In the genomic region with DNA sequence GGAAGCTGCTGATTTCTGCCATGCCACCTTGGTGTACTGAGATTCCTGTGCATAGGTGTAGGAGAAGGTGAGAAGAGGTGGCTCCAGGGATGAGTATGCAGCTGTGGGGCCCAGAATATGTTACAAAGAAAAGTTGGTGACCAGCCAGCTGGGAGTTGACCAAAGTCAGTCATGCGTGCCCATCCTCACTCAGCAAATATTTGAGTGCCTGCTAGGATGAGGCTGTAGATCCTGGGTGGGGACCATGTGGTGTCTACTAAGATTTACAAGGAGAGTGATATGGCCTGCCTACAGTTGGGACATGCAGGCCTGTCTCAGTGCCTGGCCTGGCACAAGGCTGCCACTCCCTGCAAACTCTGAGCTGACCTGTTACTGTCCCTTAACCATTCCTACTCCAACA, we compare ENCODE assay signal across 12 cellular contexts. TPM values are rescaled to one million over a fixed set of nuclear protein-coding genes. Genes with fewer than 3 reads are reported as not detected.
DNase-seq lines count a peak whose midpoint lies in the region; ATAC-seq and TF ChIP-seq lines count a peak whose summit lies in the region.
"Had no signal": no experiment of that assay in that cellular context is flagged by ENCODE, and none has a peak within 500 bp of the region (broad histone marks: within the 10 kb centered on the region; RNA-seq: fewer than 3 reads in every experiment).

No MANE protein-coding gene starts in this region.

- POLR2A ChIA-PET in WTC11 (lab: Charles Lee), result no interaction called here

- no peak for TF ChIP-seq POLR2A in right lobe of liver (IDR thresholded peaks at IDR 0.05)

- DNase-seq in AG10803 (ENCODE audit: low read depth) (peak; percentile 76), HuH-7 (ENCODE audit: low spot score) (peak; percentile 83), amniotic stem cell (lab: John Stamatoyannopoulos, UW) (peak; percentile 57), right lobe of liver (peak in 2 of 3 donors; percentile 60 to 72), caudate nucleus (lab: John Stamatoyannopoulos, UW) (no peak), KG1 (lab: John Stamatoyannopoulos, UW) (no peak), WTC11 (ENCODE audit: low spot score) (no peak)
- DNase-seq: activated B cell treated with CpG ODN at 0.5 μM for 24 hours; glutamatergic neuron; NCI-H1694 treated with DMSO at 0.1 percent for 48 hours; stimulated activated naive B cell treated with anti-CD40 and anti-IgM and Interleukin-4, amounts not matched to agents 10 μg/mL and 1 μg/mL and 100 μg/mL, for 72 hours had no signal

- ATAC-seq in right lobe of liver, result peak; percentile 89 to 94 (median 92)
- no peak for ATAC-seq in GM18870 (IDR thresholded peaks at IDR 0.05; ENCODE audit: unreplicated experiment)
- no peak for ATAC-seq in WTC11
- ATAC-seq: stimulated activated naive B cell treated with anti-CD40 and anti-IgM and Interleukin-4, amounts not matched to agents 10 μg/mL and 1 μg/mL and 100 μg/mL, for 72 hours had no signal

- H3K4me1 ChIP-seq in right lobe of liver, result peaks cover 0 to 18% (median 5%) of the 10 kb centered on the region in 4 donors

- no peaks in the 10 kb centered on the region for H3K4me1 Mint-ChIP-seq in WTC11

- no peak overlapping the region for H3K4me3 ChIP-seq in AG10803 (ENCODE audit: low read length)
- H3K4me3 ChIP-seq in right lobe of liver, result no peak overlapping the region

- no peaks in the 10 kb centered on the region for H3K27me3 Mint-ChIP-seq in WTC11 (ENCODE audit: low read depth)
- H3K27me3 Mint-ChIP-seq: activated B cell treated with CpG ODN at 0.5 μM for 24 hours; stimulated activated naive B cell treated with anti-CD40 and anti-IgM and Interleukin-4, amounts not matched to agents 10 μg/mL and 1 μg/mL and 100 μg/mL, for 72 hours had no signal

- H3K9me3 ChIP-seq in right lobe of liver, result no peaks in the 10 kb centered on the region

- H3K36me3 ChIP-seq in right lobe of liver, result peaks cover 0 to 8% (median under 1%) of the 10 kb centered on the region in 4 donors

- H3K27me3 ChIP-seq in right lobe of liver, result no peaks in the 10 kb centered on the region

- WGBS in right lobe of liver (ENCODE audit: insufficient coverage, low coverage, low lambda C conversion rate, missing lambda C conversion rate), result no CpG with 5 or more reads among the region's 1 CpG

- intact Hi-C loops in right lobe of liver (cut with DNase I), result no loop called here

- H3K36me3 Mint-ChIP-seq in WTC11, result peaks cover 15% of the 10 kb centered on the region

- no peak overlapping the region; the same call in 1 of the 2 replicates for H3K27ac Mint-ChIP-seq in WTC11
- H3K27ac Mint-ChIP-seq: activated B cell treated with CpG ODN at 0.5 μM for 24 hours; stimulated activated naive B cell treated with anti-CD40 and anti-IgM and Interleukin-4, amounts not matched to agents 10 μg/mL and 1 μg/mL and 100 μg/mL, for 72 hours had no signal

- H3K27ac ChIP-seq in right lobe of liver, result no peak overlapping the region
- H3K27ac ChIP-seq in caudate nucleus (ENCODE audit: low read depth, low read length), result no peak overlapping the region

- H3K9me3 Mint-ChIP-seq in WTC11, result peaks cover 5% of the 10 kb centered on the region; the same call in 1 of the 2 replicates

- H3K4me3 Mint-ChIP-seq in WTC11, result no peak overlapping the region
- H3K4me3 Mint-ChIP-seq: activated B cell treated with CpG ODN at 0.5 μM for 24 hours; stimulated activated naive B cell treated with anti-CD40 and anti-IgM and Interleukin-4, amounts not matched to agents 10 μg/mL and 1 μg/mL and 100 μg/mL, for 72 hours had no signal

- CTCF ChIA-PET in WTC11 (lab: Charles Lee), result no interaction called here

- TF ChIP-seq CTCF in AG10803 (conservative IDR thresholded peaks at IDR 0.05; ENCODE audit: low read length) (no peak), right lobe of liver (IDR thresholded peaks at IDR 0.05) (no peak), WTC11 (IDR thresholded peaks at IDR 0.05) (no peak)

TF ChIP-seq in WTC11, 78 proteins besides CTCF, POLR2A, EP300 and RAD21:
- TF ChIP-seq TEAD1 (CRISPR knock-in tag; IDR thresholded peaks at IDR 0.05), result no peak
- no peak for TF ChIP-seq TCF7 (CRISPR knock-in tag; IDR thresholded peaks at IDR 0.05; ENCODE audit: low read depth)
TF ChIP-seq in WTC11: peak in this region for 0.

RNA-seq across cellular contexts. Expression of a gene that starts 19.4 kb away (rescaled TPM):
- 10 to 100 TPM; 28.7 to 40.8 (median 37.4) TPM for total RNA-seq in right lobe of liver
- 18.0 to 19.8 TPM (median 18.0 TPM) in 3 replicates for total RNA-seq in WTC11 (2021)

RNA-seq across cellular contexts. Expression of a gene that starts 32.8 kb away (rescaled TPM):
- 10 to 100 TPM in 4 of 6 experiments, 1 to 10 TPM in 2; 6.3 to 47.9 (median 19.6) TPM for total RNA-seq in right lobe of liver
- total RNA-seq in WTC11 (2021), result 33.1 to 42.8 TPM (median 33.6 TPM) in 3 replicates

RNA-seq across cellular contexts. Expression of a gene that starts 39.0 kb away (rescaled TPM):
- not detected for total RNA-seq in right lobe of liver
- 14.7 to 18.3 TPM (median 15.1 TPM) in 3 replicates for total RNA-seq in WTC11 (2021)
- total RNA-seq: activated B cell treated with CpG ODN at 0.5 μM for 24 hours had no signal

RNA-seq across cellular contexts. Expression of a gene that starts 56.6 kb away (rescaled TPM):
- under 1 TPM in 4 of 6 experiments, not detected in 2; 0.12 to 0.49 (median 0.26) TPM for total RNA-seq in right lobe of liver
- total RNA-seq in WTC11 (2021), result 6.2 to 9.0 TPM (median 7.7 TPM) in 3 replicates

Comparison
In these comparisons a context has a peak if more than half of its experiments do, and no peak if none do; other contexts are left out.
1. DNase-seq: peak in AG10803 (single experiment), HuH-7 (single experiment), amniotic stem cell (single experiment) and right lobe of liver (2 of 3); none in caudate nucleus (0 of 61), KG1 (single experiment) and WTC11 (single experiment).
2. ATAC-seq: peak in right lobe of liver (4 of 4); none in GM18870 (single experiment) and WTC11 (single experiment).
3. RNA of a gene that starts 39.0 kb away (total RNA-seq): 14.7 to 18.3 TPM in WTC11; not detected in right lobe of liver; every median in the first group is over 10 times any median in the second.